ENCODE assay signal across 7 cellular contexts in genomic region chr2:118524911-118525310, GRCh38.
"Had no signal": no experiment of that assay in that cellular context is flagged by ENCODE, and none has a peak within 500 bp of the region (broad histone marks: within the 10 kb centered on the region; RNA-seq: fewer than 3 reads in every experiment).

No MANE protein-coding gene starts in this region.

- FAIRE-seq: G401.6, GM12878, GM12891, GM18507, GM19239 had no signal

- H3K4me3 ChIP-seq: GM12878 had no signal

- DNase-seq: GDM1, GF-D8 had no signal
